ENCODE assay signal across 12 cellular contexts in genomic region chr10:124629842-124630241, GRCh38.
DNase-seq lines count a peak whose midpoint lies in the region; TF ChIP-seq lines count a peak whose summit lies in the region.
"Had no signal": no experiment of that assay in that cellular context is flagged by ENCODE, and none has a peak within 500 bp of the region (broad histone marks: within the 10 kb centered on the region; RNA-seq: fewer than 3 reads in every experiment).

No MANE protein-coding gene starts in this region.

- H3K36me3 ChIP-seq in BLaER1 (peaks cover 25% of the 10 kb centered on the region), OCI-LY1 (ENCODE audit: insufficient read depth, low read length) (peaks cover 10% of the 10 kb centered on the region; the same call in 1 of the 2 replicates), neural progenitor cell (no peaks in the 10 kb centered on the region)

- H3K9ac ChIP-seq in BLaER1: peak overlapping the region; percentile 44; the same call in 1 of the 2 replicates
- H3K9ac ChIP-seq in OCI-LY1 (ENCODE audit: low read length): no peak overlapping the region
- no peak overlapping the region for H3K9ac ChIP-seq in neural progenitor cell

- no peak for TF ChIP-seq CTCF in OCI-LY1 (IDR thresholded peaks at IDR 0.05; ENCODE audit: low read length)
- TF ChIP-seq CTCF in HFFc6 (IDR thresholded peaks at IDR 0.05): no peak
- TF ChIP-seq CTCF in neural progenitor cell (IDR thresholded peaks at IDR 0.05): no peak

- H3F3A ChIP-seq in OCI-LY1 (ENCODE audit: insufficient read depth, low read length) (no peaks in the 10 kb centered on the region), neural progenitor cell (ENCODE audit: low read depth) (no peaks in the 10 kb centered on the region)

- peak overlapping the region; percentile 73; the same call in 1 of the 2 replicates for H3K27ac ChIP-seq in BLaER1
- peak overlapping the region; percentile 93 for H3K27ac ChIP-seq in OCI-LY1 (ENCODE audit: low read depth, low read length, poor library complexity, severe bottlenecking)
- H3K27ac ChIP-seq in substantia nigra (ENCODE audit: low read depth, low read length, poor library complexity, severe bottlenecking): peak overlapping the region; percentile 80
- H3K27ac ChIP-seq in neural progenitor cell: no peak overlapping the region

- no peak for DNase-seq in immature natural killer cell
- peak in 7 of 49 donors; percentile 40 to 67 (median 52) for DNase-seq in substantia nigra (lab: John Stamatoyannopoulos, UW)
- no peak for DNase-seq in retina
- DNase-seq in HFFc6: no peak
- no peak for DNase-seq in RPMI8226
- no peak for DNase-seq in neural progenitor cell (ENCODE audit: low spot score)
- DNase-seq: NCI-H1417, NCI-H2171 treated with DMSO at 0.1 percent for 48 hours, nephron progenitor cell had no signal

- H2AFZ ChIP-seq in OCI-LY1 (ENCODE audit: low read length) (no peak overlapping the region), neural progenitor cell (replicated peaks) (no peak overlapping the region)

- peaks cover 4% of the 10 kb centered on the region; the same call in 1 of the 2 replicates for H3K79me2 ChIP-seq in OCI-LY1 (ENCODE audit: insufficient read depth, low read length)
- peaks cover 24% of the 10 kb centered on the region for H3K79me2 ChIP-seq in neural progenitor cell (ENCODE audit: low read depth)

- peaks cover 12% of the 10 kb centered on the region; the same call in 1 of the 2 replicates for H3K27me3 ChIP-seq in BLaER1
- H3K27me3 ChIP-seq in OCI-LY1 (ENCODE audit: insufficient read depth, low read length): no peaks in the 10 kb centered on the region
- H3K27me3 ChIP-seq in neural progenitor cell: no peaks in the 10 kb centered on the region

- peak overlapping the region; percentile 86 to 95 (median 90) for H3K27ac Mint-ChIP-seq in immature natural killer cell
- no peak overlapping the region for H3K27ac Mint-ChIP-seq in HFFc6
- H3K27ac Mint-ChIP-seq in neural progenitor cell: no peak overlapping the region

- peaks cover 100% of the 10 kb centered on the region for H4K20me1 ChIP-seq in BLaER1
- H4K20me1 ChIP-seq in OCI-LY1 (ENCODE audit: insufficient read depth, low read length): no peaks in the 10 kb centered on the region
- peaks cover 51% of the 10 kb centered on the region for H4K20me1 ChIP-seq in neural progenitor cell (ENCODE audit: low read depth)

- peak overlapping the region; percentile 96 for H3K4me2 ChIP-seq in BLaER1
- H3K4me2 ChIP-seq in OCI-LY1 (ENCODE audit: low read length): no peak overlapping the region
- H3K4me2 ChIP-seq in neural progenitor cell: no peak overlapping the region

- H3K9me2 ChIP-seq in OCI-LY1 (ENCODE audit: low read depth, low read length): no peaks in the 10 kb centered on the region

- H3K4me1 ChIP-seq in BLaER1 (peaks cover 82% of the 10 kb centered on the region), OCI-LY1 (ENCODE audit: insufficient read depth, low read length, severe bottlenecking) (peaks cover 73% of the 10 kb centered on the region), neural progenitor cell (peaks cover 33% of the 10 kb centered on the region)

- peaks cover 7 to 23% (median 17%) of the 10 kb centered on the region in 3 donors for H3K27me3 Mint-ChIP-seq in immature natural killer cell (ENCODE audit: low read depth in 3 of 3)
- no peaks in the 10 kb centered on the region for H3K27me3 Mint-ChIP-seq in HFFc6 (ENCODE audit: insufficient read depth)
- H3K27me3 Mint-ChIP-seq in neural progenitor cell (ENCODE audit: insufficient read depth, low read depth): peaks cover 2% of the 10 kb centered on the region

- H3K4me3 ChIP-seq in BLaER1 (no peak overlapping the region), OCI-LY1 (ENCODE audit: low read depth, low read length, poor library complexity, severe bottlenecking) (no peak overlapping the region), neural progenitor cell (no peak overlapping the region)
- H3K4me3 ChIP-seq: lung had no signal

- H3K36me3 Mint-ChIP-seq in immature natural killer cell (peaks cover 0 to 10% (median 4%) of the 10 kb centered on the region in 3 donors), HFFc6 (ENCODE audit: low read depth) (no peaks in the 10 kb centered on the region), neural progenitor cell (peaks cover 7% of the 10 kb centered on the region)

- H3K4me3 Mint-ChIP-seq in immature natural killer cell: peak overlapping the region in 4 of 5 donors; percentile 66 to 77 (median 69)
- no peak overlapping the region for H3K4me3 Mint-ChIP-seq in HFFc6
- no peak overlapping the region for H3K4me3 Mint-ChIP-seq in neural progenitor cell
- H3K4me3 Mint-ChIP-seq: nephron progenitor cell had no signal

- H3K9me3 ChIP-seq in BLaER1 (peaks cover 9% of the 10 kb centered on the region), OCI-LY1 (ENCODE audit: low read length) (no peaks in the 10 kb centered on the region), neural progenitor cell (ENCODE audit: low read depth) (no peaks in the 10 kb centered on the region)

- H3K4me1 Mint-ChIP-seq in immature natural killer cell: peaks cover 91 to 95% of the 10 kb centered on the region in 2 donors
- H3K4me1 Mint-ChIP-seq in HFFc6 (ENCODE audit: low read depth): no peaks in the 10 kb centered on the region
- H3K4me1 Mint-ChIP-seq in neural progenitor cell: peaks cover 17% of the 10 kb centered on the region

- no peaks in the 10 kb centered on the region for H3K9me3 Mint-ChIP-seq in immature natural killer cell
- H3K9me3 Mint-ChIP-seq in HFFc6: no peaks in the 10 kb centered on the region
- no peaks in the 10 kb centered on the region for H3K9me3 Mint-ChIP-seq in neural progenitor cell

Comparison
In these comparisons a context has a peak if more than half of its experiments do, and no peak if none do; other contexts are left out.
1. H3K27ac Mint-ChIP-seq: peak in immature natural killer cell (6 of 6); none in HFFc6 (single experiment) and neural progenitor cell (single experiment).
2. H3K4me3 Mint-ChIP-seq: peak in immature natural killer cell (4 of 5); none in HFFc6 (single experiment) and neural progenitor cell (single experiment).